In genomic region chr11:2513441-2513840, GRCh38 we compare ENCODE assay signal across 20 cellular contexts.
DNase-seq lines count a peak whose midpoint lies in the region; ATAC-seq, FAIRE-seq and TF ChIP-seq lines count a peak whose summit lies in the region.
"Had no signal": no experiment of that assay in that cellular context is flagged by ENCODE, and none has a peak within 500 bp of the region (broad histone marks: within the 10 kb centered on the region; RNA-seq: fewer than 3 reads in every experiment).

No MANE protein-coding gene starts in this region.

- H4K91ac ChIP-seq in neuronal stem cell (ENCODE audit: low read depth, low read length, poor library complexity), result no peak overlapping the region

- in situ Hi-C loops in K562 (cut with MboI), result loop anchor here (10.0 kb wide), 1 partner anchor 309 kb away; no protein-coding TSS in a partner anchor

- peaks cover 46% of the 10 kb centered on the region for H4K20me1 ChIP-seq in BLaER1
- peaks cover 13% of the 10 kb centered on the region; the same call in 1 of the 2 replicates for H4K20me1 ChIP-seq in K562 (replicated peaks; ENCODE audit: control insufficient read depth, insufficient read depth, low read length)

- no peak for TF ChIP-seq EP300 in K562 (IDR thresholded peaks at IDR 0.05; ENCODE audit: low read length)

- H2AK5ac ChIP-seq in neuronal stem cell (ENCODE audit: low read depth, low read length), result peak overlapping the region; percentile 70

- no peaks in the 10 kb centered on the region for H3K79me2 ChIP-seq in K562 (ENCODE audit: control insufficient read depth, insufficient read depth, low read length)

- H3K14ac ChIP-seq in neuronal stem cell (ENCODE audit: low read length), result peak overlapping the region; percentile 89

- H3K79me1 ChIP-seq in neuronal stem cell (ENCODE audit: low read depth, low read length), result no peaks in the 10 kb centered on the region

- DNase-seq in D341Med (ENCODE audit: low spot score) (peak; percentile 15), K562 (ENCODE audit: extremely low read depth in 1 of 4, low spot score in 3 of 4) (peak in 1 of 4 experiments; percentile 4), neuronal stem cell (ENCODE audit: low spot score) (no peak), NCI-H2081 (lab: John Stamatoyannopoulos, UW) (no peak)
- DNase-seq in central memory CD4-positive, alpha-beta T cell, result no peak
- DNase-seq: activated CD8-positive, alpha-beta T cell treated with anti-CD3 and anti-CD28 coated beads, Interleukin-2, amount 10 ng/mL, durations not matched to agents 7 days and 5 days; amygdala; caudate nucleus; Kasumi-1; NCI-H1105; NCI-H524; stimulated activated naive CD8-positive, alpha-beta T cell treated with anti-CD3 and anti-CD28 coated beads, Interleukin-15, amount 100 ng/mL, for 72 hours had no signal

- POLR2A ChIA-PET in K562 (lab: Yijun Ruan, JAX), result no interaction called here

- no peaks in the 10 kb centered on the region for H3K27me3 ChIP-seq in BLaER1
- peaks cover 15 to 89% of the 10 kb centered on the region in 2 experiments for H3K27me3 ChIP-seq in K562 (ENCODE audit: control insufficient read depth in 2 of 2, insufficient read depth in 2 of 2, low read length in 2 of 2)
- H3K27me3 ChIP-seq in neuronal stem cell (ENCODE audit: control insufficient read depth in 3 of 3, insufficient read depth in 3 of 3, low read depth in 1 of 3, low read length in 3 of 3), result peaks cover 0 to 10% (median 0%) of the 10 kb centered on the region in 3 experiments
- H3K27me3 ChIP-seq: gastrocnemius medialis, neutrophil had no signal

- TF ChIP-seq CTCF in K562 (IDR thresholded peaks at IDR 0.05 in 2 of 3, conservative IDR thresholded peaks at IDR 0.05 in 1 of 3; ENCODE audit: insufficient read depth in 2 of 3, low read depth in 1 of 3, low read length in 3 of 3), result no peak

- peaks cover 52% of the 10 kb centered on the region for H3K4me1 ChIP-seq in BLaER1
- peaks cover 0 to 21% of the 10 kb centered on the region in 2 experiments; a peak in 2 of 5 replicates for H3K4me1 ChIP-seq in K562 (replicated peaks in 1 of 2; ENCODE audit: control insufficient read depth in 2 of 2, insufficient read depth in 2 of 2, low read length in 2 of 2)
- no peaks in the 10 kb centered on the region for H3K4me1 ChIP-seq in neuronal stem cell (ENCODE audit: control insufficient read depth in 2 of 2, insufficient read depth in 1 of 2, low read depth in 1 of 2, low read length in 2 of 2)
- H3K4me1 ChIP-seq: gastrocnemius medialis had no signal

- peak overlapping the region; percentile 67 for H2BK15ac ChIP-seq in neuronal stem cell (ENCODE audit: low read length)

- CTCF ChIA-PET in K562 (lab: Yijun Ruan, JAX; ENCODE audit: low intra/inter-chr PET ratio), result no interaction called here

- no TSS peak for BruUV-seq in K562 (replicated peaks; lab: Mats Ljungman, UMichigan)

- peak overlapping the region; percentile 73 for H3K23ac ChIP-seq in neuronal stem cell (ENCODE audit: low read depth, low read length, poor library complexity)

- H3K9me3 ChIP-seq in BLaER1 (no peaks in the 10 kb centered on the region), K562 (replicated peaks; ENCODE audit: control insufficient read depth, insufficient read depth, low read depth, low read length) (no peaks in the 10 kb centered on the region), neuronal stem cell (replicated peaks in 1 of 2; ENCODE audit: control insufficient read depth in 2 of 2, insufficient read depth in 1 of 2, low read depth in 1 of 2, low read length in 2 of 2) (no peaks in the 10 kb centered on the region)
- H3K9me3 ChIP-seq: gastrocnemius medialis, mucosa of descending colon, neutrophil had no signal

- 0% methylated on average over 5 of the region's 6 CpGs for WGBS in K562 (ENCODE audit: insufficient coverage, low coverage, missing lambda C conversion rate)
- WGBS in neuronal stem cell (ENCODE audit: extremely low coverage in 2 of 2, insufficient read length in 2 of 2, insufficient replicate concordance in 1 of 2), 2 donors, result no CpG with 5 or more reads among the region's 6 CpGs

- H3K4me3 ChIP-seq in BLaER1 (no peak overlapping the region), K562 (no peak overlapping the region), neuronal stem cell (ENCODE audit: low read length in 2 of 2) (no peak overlapping the region)
- H3K4me3 ChIP-seq: gastrocnemius medialis, GM23338, mucosa of descending colon had no signal

- H3K27ac ChIP-seq in BLaER1 (no peak overlapping the region), K562 (ENCODE audit: extremely low read depth, low read depth, low read length) (no peak overlapping the region), neuronal stem cell (replicated peaks; ENCODE audit: low read length) (no peak overlapping the region)
- H3K27ac ChIP-seq: gastrocnemius medialis, neutrophil had no signal

- H3K9me1 ChIP-seq in K562 (ENCODE audit: control insufficient read depth, insufficient read depth, low read length), result no peaks in the 10 kb centered on the region

- H2BK12ac ChIP-seq in neuronal stem cell (ENCODE audit: low read length), result no peak overlapping the region

- no peak overlapping the region for H2BK120ac ChIP-seq in neuronal stem cell (ENCODE audit: low read depth, low read length)

- H2AFZ ChIP-seq in K562 (ENCODE audit: low read depth, low read length), result no peak overlapping the region
- H2AFZ ChIP-seq in neuronal stem cell (ENCODE audit: low read length), result no peak overlapping the region
- H2AFZ ChIP-seq: GM23338 had no signal

- ATAC-seq in K562 (no peak), GM19452 (IDR thresholded peaks at IDR 0.05; ENCODE audit: unreplicated experiment) (no peak)
- ATAC-seq: activated CD8-positive, alpha-beta T cell treated with anti-CD3 and anti-CD28 coated beads, Interleukin-2, amount 10 ng/mL, durations not matched to agents 7 days and 5 days; esophagus mucosa; gastrocnemius medialis; GM23338; stimulated activated naive CD8-positive, alpha-beta T cell treated with anti-CD3 and anti-CD28 coated beads, Interleukin-15, amount 100 ng/mL, for 72 hours; T-cell had no signal

- H4K8ac ChIP-seq in neuronal stem cell (ENCODE audit: low read depth, low read length), result no peak overlapping the region

- peak overlapping the region; percentile 85 for H3K4me2 ChIP-seq in BLaER1
- H3K4me2 ChIP-seq in K562 (ENCODE audit: insufficient read depth, low read length), result no peak overlapping the region
- H3K4me2 ChIP-seq in neuronal stem cell (ENCODE audit: insufficient read depth, low read length, poor library complexity, severe bottlenecking), result no peak overlapping the region
- H3K4me2 ChIP-seq: GM23338 had no signal

- FAIRE-seq in K562 (lab: Jason Lieb, UNC), result no peak

- TF ChIP-seq POLR2A in K562 (conservative IDR thresholded peaks at IDR 0.05), result no peak

- H3K4ac ChIP-seq in neuronal stem cell (ENCODE audit: low read length), result no peak overlapping the region

- no peak overlapping the region for H2BK5ac ChIP-seq in neuronal stem cell (ENCODE audit: low read length)

- H3K36me3 ChIP-seq in BLaER1 (no peaks in the 10 kb centered on the region), K562 (ENCODE audit: control insufficient read depth, insufficient read depth, low read length) (no peaks in the 10 kb centered on the region), neuronal stem cell (replicated peaks in 1 of 2; ENCODE audit: control insufficient read depth in 2 of 2, insufficient read depth in 2 of 2, low read length in 2 of 2) (no peaks in the 10 kb centered on the region)
- H3K36me3 ChIP-seq: gastrocnemius medialis, neutrophil had no signal

- intact Hi-C loops in K562 (cut with micrococcal nuclease), result no loop called here

- peak overlapping the region; percentile 38 for H3K18ac ChIP-seq in neuronal stem cell (ENCODE audit: low read length)

- TF ChIP-seq RAD21 in K562 (CRISPR knock-in tag; conservative IDR thresholded peaks at IDR 0.05 in 1 of 2, IDR thresholded peaks at IDR 0.05 in 1 of 2), result no peak

- H3K9ac ChIP-seq in BLaER1 (no peak overlapping the region), K562 (ENCODE audit: insufficient read depth in 1 of 2, low read depth in 2 of 2, low read length in 2 of 2) (no peak overlapping the region), neuronal stem cell (ENCODE audit: low read depth, low read length, poor library complexity) (no peak overlapping the region)

TF ChIP-seq in K562, 482 proteins besides CTCF, POLR2A, EP300 and RAD21:
- TF ChIP-seq VEZF1 (CRISPR knock-in tag; IDR thresholded peaks at IDR 0.05) (no peak), NCOA2 (IDR thresholded peaks at IDR 0.05; ENCODE audit: partially characterized antibody in 2 of 2) (no peak), ZFP36 (IDR thresholded peaks at IDR 0.05; ENCODE audit: low read depth, low read length, partially characterized antibody) (peak; percentile 14)
TF ChIP-seq in K562: peak in this region for 1.
